2 cellular contexts compared by ENCODE assay signal in genomic region chr1:186927884-186928283, GRCh38.
TF ChIP-seq lines count a peak whose summit lies in the region.

No MANE protein-coding gene starts in this region.

TF ChIP-seq in GM23338, 12 proteins besides CTCF, POLR2A, EP300 and RAD21:
- no peak for TF ChIP-seq JUNB (IDR thresholded peaks at IDR 0.05; ENCODE audit: unreplicated experiment)
- no peak for TF ChIP-seq ZNF114 (CRISPR knock-in tag; IDR thresholded peaks at IDR 0.05)
- no peak for TF ChIP-seq EZH2phosphoT487 (IDR thresholded peaks at IDR 0.05; ENCODE audit: unreplicated experiment)
- TF ChIP-seq POLR2AphosphoS5 (IDR thresholded peaks at IDR 0.05; ENCODE audit: low read depth), result no peak
- TF ChIP-seq NANOG (IDR thresholded peaks at IDR 0.05; ENCODE audit: borderline replicate concordance), result no peak
- TF ChIP-seq EZH2 (IDR thresholded peaks at IDR 0.05; ENCODE audit: low read depth, unreplicated experiment), result no peak
- no peak for TF ChIP-seq ZNF462 (CRISPR knock-in tag; IDR thresholded peaks at IDR 0.05)
- TF ChIP-seq ETS1 (IDR thresholded peaks at IDR 0.05), result no peak
- no peak for TF ChIP-seq CREB1 (CRISPR knock-in tag; IDR thresholded peaks at IDR 0.05; ENCODE audit: low read depth)
- no peak for TF ChIP-seq ZNF331 (CRISPR knock-in tag; IDR thresholded peaks at IDR 0.05; ENCODE audit: low read depth)
- no peak for TF ChIP-seq STAT1 (IDR thresholded peaks at IDR 0.05; ENCODE audit: unreplicated experiment)
- no peak for TF ChIP-seq REST (IDR thresholded peaks at IDR 0.05; ENCODE audit: unreplicated experiment)

TF ChIP-seq in endothelial cell of umbilical vein, 7 proteins besides CTCF, POLR2A, EP300 and RAD21:
- no peak for TF ChIP-seq JUN (IDR thresholded peaks at IDR 0.05; ENCODE audit: borderline replicate concordance, insufficient read depth, insufficient read length, low read depth)
- no peak for TF ChIP-seq FOS (IDR thresholded peaks at IDR 0.05; ENCODE audit: borderline replicate concordance, insufficient read depth, low read length)
- TF ChIP-seq GATA2 (IDR thresholded peaks at IDR 0.05; ENCODE audit: insufficient read depth, insufficient read length, low read depth, low read length), result no peak
- TF ChIP-seq MYC (IDR thresholded peaks at IDR 0.05; ENCODE audit: low read depth, low read length), result no peak
- TF ChIP-seq EZH2 (IDR thresholded peaks at IDR 0.05; ENCODE audit: borderline replicate concordance, low read depth, low read length, severe bottlenecking), result no peak
- TF ChIP-seq MAX (IDR thresholded peaks at IDR 0.05; ENCODE audit: insufficient read depth, insufficient read length), result no peak
- no peak for TF ChIP-seq POLR2AphosphoS5 (IDR thresholded peaks at IDR 0.05; ENCODE audit: insufficient read depth, low read depth, low read length)
TF ChIP-seq in endothelial cell of umbilical vein: peak in this region for 0.
